In the genomic region with DNA sequence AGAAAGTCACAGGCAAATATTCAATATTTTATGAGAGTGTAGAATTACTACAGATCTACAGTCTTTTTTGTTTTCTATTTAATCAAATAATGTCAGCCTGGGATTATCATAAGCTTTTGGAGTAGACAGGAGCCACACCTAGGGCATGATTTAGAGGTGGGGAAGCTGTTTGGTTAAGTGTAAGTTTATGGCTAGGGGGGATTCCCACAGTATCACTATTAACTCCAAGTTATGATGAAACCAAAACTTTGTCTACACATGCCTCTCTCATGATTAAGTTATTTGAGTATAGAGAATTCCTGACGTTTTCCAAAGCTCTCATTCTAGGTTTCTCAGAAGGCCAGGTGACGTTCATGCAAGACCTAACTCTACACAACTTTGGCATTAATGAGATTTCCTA, we compare ENCODE assay signal across 18 cellular contexts. TPM values are rescaled to one million over a fixed set of nuclear protein-coding genes. Genes with fewer than 3 reads are reported as not detected.
DNase-seq lines count a peak whose midpoint lies in the region; ATAC-seq and TF ChIP-seq lines count a peak whose summit lies in the region.
"Had no signal": no experiment of that assay in that cellular context is flagged by ENCODE, and none has a peak within 500 bp of the region (broad histone marks: within the 10 kb centered on the region; RNA-seq: fewer than 3 reads in every experiment).

No MANE protein-coding gene starts in this region.

- H3K4me3 ChIP-seq in breast epithelium (no peak overlapping the region), mesenchymal stem cell (ENCODE audit: insufficient read depth in 1 of 2, low read depth in 1 of 2, low read length in 2 of 2) (no peak overlapping the region), left ventricle myocardium inferior (no peak overlapping the region)
- H3K4me3 ChIP-seq: A549, tibial nerve had no signal

- DNase-seq in MCF 10A (ENCODE audit: unreplicated experiment) (peak; percentile 2), breast epithelium (ENCODE audit: low spot score in 2 of 2) (no peak), mesenchymal stem cell (no peak), KBM-7 (no peak), left ventricle myocardium inferior (no peak)
- DNase-seq in stimulated activated CD4-positive, alpha-beta T cell treated with anti-CD3 and anti-CD28 coated beads, Interleukin-2, amount 100 ng/mL, for 24 hours, result no peak
- DNase-seq: activated naive CD8-positive, alpha-beta T cell treated with anti-CD3 and anti-CD28 coated beads, Interleukin-2, amount 10 ng/mL, durations not matched to agents 7 days and 5 days; Caco-2; NCI-H446 treated with DMSO at 0.1 percent for 48 hours; small intestine had no signal

- H3K4me1 Mint-ChIP-seq in MCF 10A (ENCODE audit: insufficient read depth, unreplicated experiment), result no peaks in the 10 kb centered on the region
- H3K4me1 Mint-ChIP-seq: activated naive CD8-positive, alpha-beta T cell treated with anti-CD3 and anti-CD28 coated beads, Interleukin-2, amount 10 ng/mL, durations not matched to agents 7 days and 5 days had no signal

- no peaks in the 10 kb centered on the region for H3K4me1 ChIP-seq in breast epithelium
- H3K4me1 ChIP-seq in mesenchymal stem cell (ENCODE audit: control insufficient read depth, insufficient read depth, low read depth, low read length), result no peaks in the 10 kb centered on the region
- no peaks in the 10 kb centered on the region for H3K4me1 ChIP-seq in left ventricle myocardium inferior
- H3K4me1 ChIP-seq: A549, Caco-2, tibial nerve had no signal

- in situ Hi-C loops in KBM-7 (cut with MboI; ENCODE audit: low pct_unique_long_range_greater_than_20kb, low sequenced_read_pairs), result no loop called here

- no peak overlapping the region for H3K18ac ChIP-seq in mesenchymal stem cell (ENCODE audit: low read depth in 1 of 2, low read length in 2 of 2)

- BruUV-seq in MCF 10A (replicated peaks; lab: Mats Ljungman, UMichigan), result no TSS peak

- H3K9me3 Mint-ChIP-seq in MCF 10A (ENCODE audit: unreplicated experiment), result no peaks in the 10 kb centered on the region
- H3K9me3 Mint-ChIP-seq: activated naive CD8-positive, alpha-beta T cell treated with anti-CD3 and anti-CD28 coated beads, Interleukin-2, amount 10 ng/mL, durations not matched to agents 7 days and 5 days had no signal

- H3K36me3 Mint-ChIP-seq in MCF 10A (ENCODE audit: insufficient read depth, unreplicated experiment), result no peaks in the 10 kb centered on the region
- H3K36me3 Mint-ChIP-seq: activated naive CD8-positive, alpha-beta T cell treated with anti-CD3 and anti-CD28 coated beads, Interleukin-2, amount 10 ng/mL, durations not matched to agents 7 days and 5 days had no signal

- no peak overlapping the region for H2BK120ac ChIP-seq in mesenchymal stem cell (ENCODE audit: low read depth, low read length)

- H2BK15ac ChIP-seq in mesenchymal stem cell (ENCODE audit: low read depth, poor library complexity, severe bottlenecking), result no peak overlapping the region

- CTCF ChIA-PET in MCF 10A (lab: Yijun Ruan, JAX), result interaction anchor here (1.2 to 1.3 kb wide), 2 partner anchors 54 to 168 kb away, joined by 3 read pairs; no protein-coding TSS in a partner anchor

- no peaks in the 10 kb centered on the region for H3K36me3 ChIP-seq in breast epithelium
- H3K36me3 ChIP-seq in mesenchymal stem cell (ENCODE audit: control insufficient read depth in 1 of 2, insufficient read depth in 2 of 2, low read depth in 1 of 2, low read length in 2 of 2), result no peaks in the 10 kb centered on the region
- H3K36me3 ChIP-seq in left ventricle myocardium inferior, result no peaks in the 10 kb centered on the region
- H3K36me3 ChIP-seq: tibial nerve had no signal

- no peak overlapping the region for H2AFZ ChIP-seq in mesenchymal stem cell (ENCODE audit: low read depth, low read length)

- no peak overlapping the region for H3K4me2 ChIP-seq in mesenchymal stem cell (ENCODE audit: low read length, poor library complexity, severe bottlenecking)
- H3K4me2 ChIP-seq: A549 had no signal

- no peak overlapping the region for H2BK12ac ChIP-seq in mesenchymal stem cell (ENCODE audit: low read length in 2 of 2)

- H3K27me3 ChIP-seq in breast epithelium, result no peaks in the 10 kb centered on the region
- no peaks in the 10 kb centered on the region for H3K27me3 ChIP-seq in mesenchymal stem cell (ENCODE audit: control insufficient read depth in 1 of 2, insufficient read depth in 1 of 2, low read length in 2 of 2)
- H3K27me3 ChIP-seq in left ventricle myocardium inferior (ENCODE audit: low read depth), result no peaks in the 10 kb centered on the region
- H3K27me3 ChIP-seq: tibial nerve had no signal

- ATAC-seq in GM21825 (IDR thresholded peaks at IDR 0.05; ENCODE audit: unreplicated experiment) (peak; percentile 66), HG03280 (IDR thresholded peaks at IDR 0.05; ENCODE audit: unreplicated experiment) (peak; percentile 58)
- ATAC-seq: A549 had no signal

- H3K23ac ChIP-seq in mesenchymal stem cell (ENCODE audit: low read length in 2 of 2), result no peak overlapping the region

- H4K91ac ChIP-seq in mesenchymal stem cell (ENCODE audit: low read length), result no peak overlapping the region

- no peak overlapping the region for H2AK5ac ChIP-seq in mesenchymal stem cell (ENCODE audit: low read length, severe bottlenecking)

- POLR2A ChIA-PET in MCF 10A (lab: Yijun Ruan, JAX), result interaction anchor here (1.4 to 2.8 kb wide), 3 partner anchors 16 to 28 kb away, joined by 3 to 9 read pairs (median 3); no protein-coding TSS in a partner anchor

- no peak overlapping the region for H3K27ac Mint-ChIP-seq in MCF 10A (ENCODE audit: low read depth, unreplicated experiment)
- H3K27ac Mint-ChIP-seq: activated naive CD8-positive, alpha-beta T cell treated with anti-CD3 and anti-CD28 coated beads, Interleukin-2, amount 10 ng/mL, durations not matched to agents 7 days and 5 days had no signal

- intact Hi-C loops in MCF 10A (cut with micrococcal nuclease), result no loop called here
- intact Hi-C loops in breast epithelium (cut with DNase I; ENCODE audit: low total_unique reads), result no loop called here
- intact Hi-C loops in left ventricle myocardium inferior (cut with micrococcal nuclease), result no loop called here

- TF ChIP-seq POLR2A in breast epithelium (IDR thresholded peaks at IDR 0.05), result no peak

- no peak overlapping the region for H3K4me3 Mint-ChIP-seq in MCF 10A (ENCODE audit: unreplicated experiment)
- H3K4me3 Mint-ChIP-seq: activated naive CD8-positive, alpha-beta T cell treated with anti-CD3 and anti-CD28 coated beads, Interleukin-2, amount 10 ng/mL, durations not matched to agents 7 days and 5 days had no signal

- H3K27ac ChIP-seq in breast epithelium, result no peak overlapping the region
- H3K27ac ChIP-seq in mesenchymal stem cell (ENCODE audit: low read length, poor library complexity, severe bottlenecking), result no peak overlapping the region
- no peak overlapping the region for H3K27ac ChIP-seq in left ventricle myocardium inferior (replicated peaks)
- H3K27ac ChIP-seq: A549, tibial nerve had no signal

- H3K27me3 Mint-ChIP-seq in MCF 10A (ENCODE audit: insufficient read depth, unreplicated experiment), result no peaks in the 10 kb centered on the region

- no peak overlapping the region for H2BK5ac ChIP-seq in mesenchymal stem cell (ENCODE audit: low read depth, low read length, poor library complexity, severe bottlenecking)

- H3K9me3 ChIP-seq in breast epithelium (no peaks in the 10 kb centered on the region), mesenchymal stem cell (ENCODE audit: control insufficient read depth, low read length) (no peaks in the 10 kb centered on the region), left ventricle myocardium inferior (replicated peaks) (no peaks in the 10 kb centered on the region)
- H3K9me3 ChIP-seq: A549, Caco-2, tibial nerve had no signal

- no peak overlapping the region for H3K4ac ChIP-seq in mesenchymal stem cell (ENCODE audit: low read depth in 1 of 2, low read length in 2 of 2)

- H4K8ac ChIP-seq in mesenchymal stem cell (ENCODE audit: low read length), result no peak overlapping the region

- H3K9ac ChIP-seq in mesenchymal stem cell (ENCODE audit: low read length), result no peak overlapping the region

- H3K14ac ChIP-seq in mesenchymal stem cell (ENCODE audit: low read length in 2 of 2), result no peak overlapping the region

- no peaks in the 10 kb centered on the region for H3K79me1 ChIP-seq in mesenchymal stem cell (replicated peaks; ENCODE audit: low read length, poor library complexity, severe bottlenecking)

- no CpG with 5 or more reads among the region's 2 CpGs for WGBS in mesenchymal stem cell

- TF ChIP-seq CTCF in MCF 10A (IDR thresholded peaks at IDR 0.05; ENCODE audit: unreplicated experiment) (no peak), breast epithelium (IDR thresholded peaks at IDR 0.05) (no peak), left ventricle myocardium inferior (IDR thresholded peaks at IDR 0.05; ENCODE audit: borderline replicate concordance) (no peak)

RNA-seq across cellular contexts. Expression of a gene that starts 2.1 kb away (rescaled TPM):
- total RNA-seq in MCF 10A (2022), result not detected in 2 replicates
- total RNA-seq in breast epithelium, result under 1 TPM in 1 of 3 donors, not detected in 2; 0.15 TPM
- 0.04 TPM for polyA plus RNA-seq in mesenchymal stem cell (2013, experiment 1 of 2)
- not detected for polyA plus RNA-seq in mesenchymal stem cell (2013, experiment 2 of 2)
- not detected for total RNA-seq in left ventricle myocardium inferior
- total RNA-seq: activated CD8-positive, alpha-beta memory T cell treated with anti-CD3 and anti-CD28 coated beads for 36 hours; activated naive CD8-positive, alpha-beta T cell treated with anti-CD3 and anti-CD28 coated beads, Interleukin-2, amount 10 ng/mL, durations not matched to agents 7 days and 5 days; Caco-2; fibroblast of lung; HT1080; mesenteric fat pad had no signal
- polyA plus RNA-seq: A549, small intestine had no signal

RNA-seq across cellular contexts. Expression of a gene that starts 22.4 kb away (rescaled TPM):
- total RNA-seq in MCF 10A (2022) (0.47 and 0.82 TPM in 2 replicates), breast epithelium (10 to 100 TPM in 1 of 3 donors, under 1 TPM in 1, not detected in 1; 0.32 to 16.2 TPM), left ventricle myocardium inferior (not detected)
- polyA plus RNA-seq in mesenchymal stem cell (2013, experiment 1 of 2), result 0.11 TPM
- polyA plus RNA-seq in mesenchymal stem cell (2013, experiment 2 of 2), result 0.21 TPM
- total RNA-seq: activated CD8-positive, alpha-beta memory T cell treated with anti-CD3 and anti-CD28 coated beads for 36 hours; Caco-2; tibial nerve had no signal
- polyA plus RNA-seq: A549 had no signal

RNA-seq across cellular contexts. Expression of a gene that starts 39.2 kb away (rescaled TPM):
- total RNA-seq in MCF 10A (2022) (not detected in 2 replicates), breast epithelium (under 1 TPM in 1 of 3 donors, not detected in 2; 0.29 TPM), left ventricle myocardium inferior (not detected)
- 8.2 TPM for polyA plus RNA-seq in mesenchymal stem cell (2013, experiment 1 of 2)
- polyA plus RNA-seq in mesenchymal stem cell (2013, experiment 2 of 2), result 19.3 TPM
- total RNA-seq: activated naive CD8-positive, alpha-beta T cell treated with anti-CD3 and anti-CD28 coated beads, Interleukin-2, amount 10 ng/mL, durations not matched to agents 7 days and 5 days; Caco-2; HT1080; mesenteric fat pad had no signal
